Comparison of ENCODE assay signal across 1 cellular context in genomic region chr19:10227215-10227971, GRCh38.
TF ChIP-seq lines count a peak whose summit lies in the region.

No MANE protein-coding gene starts in this region.

TF ChIP-seq in GM12878, 131 proteins besides CTCF, POLR2A, EP300 and RAD21:
- TF ChIP-seq POLR2AphosphoS5 (IDR thresholded peaks at IDR 0.05; ENCODE audit: low read length): 0 out of 2 replicates have a peak, but pooled peaks have one; percentile 43
- TF ChIP-seq NR2C1 (IDR thresholded peaks at IDR 0.05): no peak
- TF ChIP-seq CREM (IDR thresholded peaks at IDR 0.05; ENCODE audit: low read depth): no peak
- peak; percentile 54; the same call in 1 of the 2 replicates for TF ChIP-seq NR2F1 (conservative IDR thresholded peaks at IDR 0.05)
